ENCODE assay signal across 8 cellular contexts in the genomic region with DNA sequence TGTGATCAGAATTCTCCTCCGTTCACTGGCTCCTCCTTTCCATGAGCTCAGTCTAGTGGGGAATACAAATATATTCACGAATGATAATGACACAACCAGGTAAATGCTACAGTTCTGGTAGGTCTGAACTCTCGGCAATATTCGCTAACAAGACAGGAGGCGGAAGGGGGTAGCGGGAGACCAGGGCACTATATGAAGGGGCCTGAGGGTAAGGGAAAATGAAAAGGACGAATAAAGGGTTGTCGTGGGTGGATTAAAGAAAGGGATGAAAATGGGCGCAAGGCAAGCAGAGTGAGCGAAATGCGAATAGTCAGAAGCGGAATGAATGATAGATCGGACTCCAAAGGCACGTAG. TPM values are rescaled to one million over a fixed set of nuclear protein-coding genes. Genes with fewer than 3 reads are reported as not detected.
A peak's percentile ranks its signal among the peaks of the same experiment; 100 is the strongest.
DNase-seq lines count a peak whose midpoint lies in the region; ATAC-seq and TF ChIP-seq lines count a peak whose summit lies in the region.

No MANE protein-coding gene starts in this region.

- H3K4me3 ChIP-seq in KMS-11 (IDR thresholded peaks at IDR 0.05; ENCODE audit: insufficient read depth, low read depth, low read length) (no peak overlapping the region), mesendoderm (ENCODE audit: low read length) (peak overlapping the region; percentile 82)

- TF ChIP-seq CTCF in KMS-11 (conservative IDR thresholded peaks at IDR 0.05; ENCODE audit: low read depth, low read length) (no peak), chondrocyte (IDR thresholded peaks at IDR 0.05) (no peak)

- H4K8ac ChIP-seq in mesendoderm (ENCODE audit: low read depth, low read length) = no peak overlapping the region

- H3K9me3 Mint-ChIP-seq in chondrocyte (ENCODE audit: low read depth) = peaks cover 4% of the 10 kb centered on the region

- H3K36me3 ChIP-seq in KMS-11 (ENCODE audit: insufficient read depth) (no peaks in the 10 kb centered on the region), mesendoderm (ENCODE audit: control insufficient read depth, insufficient read depth, low read length) (no peaks in the 10 kb centered on the region)

- no peak overlapping the region for H2BK120ac ChIP-seq in mesendoderm (ENCODE audit: low read depth, low read length)

- peak overlapping the region; percentile 97 for H3K27ac Mint-ChIP-seq in chondrocyte (ENCODE audit: unreplicated experiment)

- H3K79me2 ChIP-seq in KMS-11 (ENCODE audit: insufficient read depth, low read depth) (0 out of 2 replicates have a peak, but pooled peaks cover 11% of the 10 kb centered on the region), mesendoderm (ENCODE audit: control insufficient read depth, insufficient read depth, low read length) (no peaks in the 10 kb centered on the region)

- no peak overlapping the region for H4K5ac ChIP-seq in mesendoderm (ENCODE audit: low read length)

- no peak overlapping the region for H3K4ac ChIP-seq in mesendoderm (ENCODE audit: low read depth, low read length)

- ATAC-seq in GM19372 (IDR thresholded peaks at IDR 0.05; ENCODE audit: low read depth, unreplicated experiment) = peak; percentile 13

- H3K27me3 ChIP-seq in KMS-11 (ENCODE audit: insufficient read depth, low read depth) (no peaks in the 10 kb centered on the region), mesendoderm (ENCODE audit: insufficient read depth, low read length, poor library complexity) (no peaks in the 10 kb centered on the region)

- H3K27me3 Mint-ChIP-seq in chondrocyte (ENCODE audit: low read depth) = no peaks in the 10 kb centered on the region

- H2AFZ ChIP-seq in KMS-11 (ENCODE audit: low read depth) = peak overlapping the region; percentile 57; the same call in 1 of the 2 replicates

- H3K27ac ChIP-seq in KMS-11 (peak overlapping the region; percentile 81), mesendoderm (ENCODE audit: low read depth, low read length) (no peak overlapping the region)

- H3K4me1 ChIP-seq in KMS-11 (ENCODE audit: low read depth, poor library complexity, severe bottlenecking) = peaks cover 11% of the 10 kb centered on the region
- no peaks in the 10 kb centered on the region for H3K4me1 ChIP-seq in mesendoderm (ENCODE audit: control insufficient read depth, low read depth, low read length)

- H2BK5ac ChIP-seq in mesendoderm (ENCODE audit: low read length) = no peak overlapping the region

- H2AK5ac ChIP-seq in mesendoderm (ENCODE audit: low read length) = no peak overlapping the region

- DNase-seq in AG08395 (ENCODE audit: low spot score) (peak; percentile 2), chondrocyte (ENCODE audit: low spot score) (no peak), mesendoderm (no peak), NOMO-1 treated with dmso at 0.1 percent for 144 hours (lab: John Stamatoyannopoulos, UW; ENCODE audit: unreplicated experiment) (no peak), SK-N-DZ (ENCODE audit: low spot score) (no peak), NCI-H1048 (lab: John Stamatoyannopoulos, UW) (no peak)

- peak overlapping the region; percentile 82 for H3K56ac ChIP-seq in mesendoderm (ENCODE audit: low read length)

- no peaks in the 10 kb centered on the region for H4K20me1 ChIP-seq in KMS-11 (ENCODE audit: insufficient read depth)

- WGBS in mesendoderm (ENCODE audit: extremely low coverage, insufficient coverage, low lambda C conversion rate) = no CpG with 5 or more reads among the region's 14 CpGs

- peaks cover 18% of the 10 kb centered on the region for H3K4me1 Mint-ChIP-seq in chondrocyte (ENCODE audit: low read depth)

- H3K9ac ChIP-seq in KMS-11 (peak overlapping the region; percentile 62; the same call in 1 of the 2 replicates), mesendoderm (ENCODE audit: low read length) (peak overlapping the region; percentile 58)

- no peaks in the 10 kb centered on the region for H3K79me1 ChIP-seq in mesendoderm (ENCODE audit: low read length)

- peak overlapping the region; percentile 74 for H3K4me2 ChIP-seq in KMS-11
- peak overlapping the region; percentile 47 for H3K4me2 ChIP-seq in mesendoderm (ENCODE audit: low read length)

- no peaks in the 10 kb centered on the region for H3K36me3 Mint-ChIP-seq in chondrocyte (ENCODE audit: low read depth)

- H3K18ac ChIP-seq in mesendoderm (ENCODE audit: low read length) = no peak overlapping the region

- peak overlapping the region; percentile 89 for H3K4me3 Mint-ChIP-seq in chondrocyte (ENCODE audit: unreplicated experiment)

- H3K23ac ChIP-seq in mesendoderm (ENCODE audit: low read length) = no peak overlapping the region

- H2BK15ac ChIP-seq in mesendoderm (replicated peaks; ENCODE audit: low read depth) = no peak overlapping the region

RNA-seq across cellular contexts. Expression of a gene that starts 0.7 kb away (rescaled TPM):
- 6.4 to 9.8 TPM (median 6.7 TPM) in 3 replicates for total RNA-seq in chondrocyte
- polyA plus RNA-seq in mesendoderm (2013, experiment 1 of 2) = 7.5 TPM
- polyA plus RNA-seq in mesendoderm (2013, experiment 2 of 2) = 7.6 TPM
- 3.5 and 4.4 TPM in 2 replicates for polyA plus RNA-seq in SK-N-DZ (2014; cell fraction: cytosol; rRNA removed)
- polyA plus RNA-seq in SK-N-DZ (2014; cell fraction: nucleus; rRNA removed) = 3.6 and 4.2 TPM in 2 replicates

RNA-seq across cellular contexts. Expression of a gene that starts 47.1 kb away (rescaled TPM):
- not detected in 3 replicates for total RNA-seq in chondrocyte
- 0.10 TPM for polyA plus RNA-seq in mesendoderm (2013, experiment 1 of 2)
- not detected for polyA plus RNA-seq in mesendoderm (2013, experiment 2 of 2)
- polyA plus RNA-seq in SK-N-DZ (2014; cell fraction: cytosol; rRNA removed) = not detected in 2 replicates
- polyA plus RNA-seq in SK-N-DZ (2014; cell fraction: nucleus; rRNA removed) = not detected in 2 replicates
